In genomic region chr11:113831314-113831713, GRCh38 we compare ENCODE assay signal across 13 cellular contexts.
DNase-seq lines count a peak whose midpoint lies in the region; ATAC-seq lines count a peak whose summit lies in the region.
"Had no signal": no experiment of that assay in that cellular context is flagged by ENCODE, and none has a peak within 500 bp of the region (broad histone marks: within the 10 kb centered on the region; RNA-seq: fewer than 3 reads in every experiment).

No MANE protein-coding gene starts in this region.

- peak overlapping the region; percentile 20 to 77 for H3K27ac Mint-ChIP-seq in effector memory CD8-positive, alpha-beta T cell

- ATAC-seq in GM18868 (IDR thresholded peaks at IDR 0.05; ENCODE audit: unreplicated experiment), result peak; percentile 98
- ATAC-seq in GM21423 (IDR thresholded peaks at IDR 0.05; ENCODE audit: unreplicated experiment), result peak; percentile 95
- peak; percentile 97 for ATAC-seq in HG03066 (IDR thresholded peaks at IDR 0.05; ENCODE audit: low read depth, unreplicated experiment)
- no peak for ATAC-seq in effector memory CD8-positive, alpha-beta T cell (replicated peaks)
- ATAC-seq: HCT116, Panc1 had no signal

- H3K27me3 Mint-ChIP-seq in effector memory CD8-positive, alpha-beta T cell, result no peaks in the 10 kb centered on the region

- peaks cover 52% of the 10 kb centered on the region for H3K36me3 Mint-ChIP-seq in effector memory CD8-positive, alpha-beta T cell (ENCODE audit: insufficient read depth)

- H3K9me3 Mint-ChIP-seq in effector memory CD8-positive, alpha-beta T cell, result no peaks in the 10 kb centered on the region
- H3K9me3 Mint-ChIP-seq: neural crest cell had no signal

- H3K4me1 Mint-ChIP-seq in effector memory CD8-positive, alpha-beta T cell (ENCODE audit: low read depth in 2 of 2), result peaks cover 5 to 9% of the 10 kb centered on the region in 2 donors

- no peak for DNase-seq in effector memory CD8-positive, alpha-beta T cell
- no peak for DNase-seq in nucleus accumbens (lab: John Stamatoyannopoulos, UW)
- no peak for DNase-seq in stimulated activated CD4-positive, alpha-beta T cell treated with anti-CD3 and anti-CD28 coated beads, Interleukin-4, amount 100 ng/mL, for 24 hours
- no peak for DNase-seq in SIG-M5 treated with dmso at 0.1 percent for 504 hours (lab: John Stamatoyannopoulos, UW; ENCODE audit: unreplicated experiment)
- DNase-seq in EL, result no peak
- DNase-seq: DMS 273 treated with DMSO at 0.1 percent for 48 hours, NCI-H1417 treated with DMSO at 0.1 percent for 48 hours had no signal

- no peak overlapping the region for H3K4me3 Mint-ChIP-seq in effector memory CD8-positive, alpha-beta T cell
- H3K4me3 Mint-ChIP-seq: neural crest cell had no signal
